In genomic region chr9:22112870-22113846, GRCh38 we compare ENCODE assay signal across 17 cellular contexts.
DNase-seq lines count a peak whose midpoint lies in the region; FAIRE-seq and TF ChIP-seq lines count a peak whose summit lies in the region.
"Had no signal": no experiment of that assay in that cellular context is flagged by ENCODE, and none has a peak within 500 bp of the region (broad histone marks: within the 10 kb centered on the region; RNA-seq: fewer than 3 reads in every experiment).

No MANE protein-coding gene starts in this region.

- FAIRE-seq in D721Med (lab: Jason Lieb, UNC): no peak
- FAIRE-seq: HTR-8/SVneo, RCC 7860 had no signal

- H3K27ac ChIP-seq in WERI-Rb-1 (no peak overlapping the region), hepatocyte (peak overlapping the region; percentile 4), transverse colon (peak overlapping the region; percentile 74 to 80 (median 77))

- no peaks in the 10 kb centered on the region for H3K9me3 Mint-ChIP-seq in mesothelial cell of epicardium

- peaks cover 15% of the 10 kb centered on the region for H3K4me1 ChIP-seq in hepatocyte (ENCODE audit: insufficient read depth)
- H3K4me1 ChIP-seq in transverse colon: peaks cover 4 to 62% (median 20%) of the 10 kb centered on the region in 4 donors

- H3K27ac Mint-ChIP-seq in mesothelial cell of epicardium: peak overlapping the region; percentile 15

- no peaks in the 10 kb centered on the region for H3K36me3 ChIP-seq in WERI-Rb-1
- H3K36me3 ChIP-seq in hepatocyte (replicated peaks; ENCODE audit: insufficient read depth, low read depth): no peaks in the 10 kb centered on the region
- no peaks in the 10 kb centered on the region for H3K36me3 ChIP-seq in transverse colon

- H3K4me1 Mint-ChIP-seq in mesothelial cell of epicardium: peaks cover 60% of the 10 kb centered on the region

- H3K4me3 ChIP-seq in WERI-Rb-1 (ENCODE audit: low read depth, low read length) (no peak overlapping the region), hepatocyte (no peak overlapping the region), transverse colon (peak overlapping the region in 2 of 4 donors; percentile 13 to 36)

- H3K4me2 ChIP-seq in hepatocyte: no peak overlapping the region

- DNase-seq in WERI-Rb-1 (peak; percentile 10), hepatocyte (ENCODE audit: low spot score) (no peak), mesothelial cell of epicardium (ENCODE audit: low spot score in 2 of 2, unreplicated experiment in 2 of 2) (no peak), transverse colon (peak; percentile 32), midbrain (lab: John Stamatoyannopoulos, UW) (no peak), D721Med (ENCODE audit: insufficient read length, low spot score) (no peak), NCI-H1930 (lab: John Stamatoyannopoulos, UW) (no peak)
- DNase-seq: COR-L47, DMS153, HFFc6, NCI-H1417 treated with DMSO at 0.1 percent for 48 hours, NCI-H2029 treated with DMSO at 0.1 percent for 48 hours, NCI-H2171 treated with DMSO at 0.1 percent for 48 hours, NCI-H774, SHP77 treated with DMSO at 0.1 percent for 48 hours had no signal

- no peak overlapping the region for H2AFZ ChIP-seq in hepatocyte

- WGBS in hepatocyte (ENCODE audit: low lambda C conversion rate, missing lambda C conversion rate): 39% methylated on average over 12 of the region's 12 CpGs
- 46 to 60% methylated on average over 11 to 12 of the region's 12 CpGs for WGBS in transverse colon (ENCODE audit: low coverage in 1 of 2), 2 donors

- intact Hi-C loops in transverse colon (cut with DNase I; ENCODE audit: low total_unique reads): no loop called here

- H3K79me2 ChIP-seq in hepatocyte: no peaks in the 10 kb centered on the region

- H3K9me3 ChIP-seq in WERI-Rb-1 (ENCODE audit: severe bottlenecking) (no peaks in the 10 kb centered on the region), hepatocyte (ENCODE audit: low read depth) (no peaks in the 10 kb centered on the region), transverse colon (no peaks in the 10 kb centered on the region)

- H3K36me3 Mint-ChIP-seq in mesothelial cell of epicardium: no peaks in the 10 kb centered on the region

- TF ChIP-seq CTCF in WERI-Rb-1 (IDR thresholded peaks at IDR 0.05; ENCODE audit: low read depth, low read length) (no peak), hepatocyte (IDR thresholded peaks at IDR 0.05; ENCODE audit: poor library complexity) (no peak), mesothelial cell of epicardium (IDR thresholded peaks at IDR 0.05; ENCODE audit: unreplicated experiment) (no peak), transverse colon (IDR thresholded peaks at IDR 0.05) (no peak), D721Med (IDR thresholded peaks at IDR 0.05; ENCODE audit: insufficient read depth, missing control alignments) (no peak)

- TF ChIP-seq EP300 in transverse colon (IDR thresholded peaks at IDR 0.05; ENCODE audit: low read depth): no peak

- no peaks in the 10 kb centered on the region for H3K27me3 Mint-ChIP-seq in mesothelial cell of epicardium (ENCODE audit: low read depth)

- H4K20me1 ChIP-seq in hepatocyte (ENCODE audit: insufficient read depth, poor library complexity, severe bottlenecking): no peaks in the 10 kb centered on the region

- no peaks in the 10 kb centered on the region for H3K9me2 ChIP-seq in hepatocyte (replicated peaks; ENCODE audit: insufficient read depth)

- in situ Hi-C loops in transverse colon (cut with MboI; ENCODE audit: low pct_ligation_motif_present in 1 of 4, low pct_unique_long_range_greater_than_20kb in 1 of 4, low sequenced_read_pairs in 3 of 4): loop anchor here in 1 of 4 donors (10.0 kb wide), 1 partner anchor 298 kb away; no protein-coding TSS in a partner anchor

- no peaks in the 10 kb centered on the region for H3K27me3 ChIP-seq in WERI-Rb-1 (ENCODE audit: insufficient read depth, low read depth, severe bottlenecking)
- no peaks in the 10 kb centered on the region for H3K27me3 ChIP-seq in hepatocyte
- H3K27me3 ChIP-seq in transverse colon: no peaks in the 10 kb centered on the region

- TF ChIP-seq POLR2A in transverse colon (IDR thresholded peaks at IDR 0.05): peak; percentile 61

- no peak overlapping the region for H3K4me3 Mint-ChIP-seq in mesothelial cell of epicardium
- H3K4me3 Mint-ChIP-seq: HFFc6 had no signal

Comparison
In these comparisons a context has a peak if more than half of its experiments do, and no peak if none do; other contexts are left out.
1. DNase-seq: peak in WERI-Rb-1 (single experiment) and transverse colon (single experiment); none in hepatocyte (single experiment), mesothelial cell of epicardium (0 of 2), midbrain (single experiment), D721Med (single experiment) and NCI-H1930 (0 of 2).